Comparison of ENCODE assay signal across 8 cellular contexts in genomic region chr5:38265546-38266179, GRCh38.
DNase-seq lines count a peak whose midpoint lies in the region; ATAC-seq and TF ChIP-seq lines count a peak whose summit lies in the region.

No MANE protein-coding gene starts in this region.

- DNase-seq in ELR (ENCODE audit: low read depth) (peak; percentile 66), HS-5 (ENCODE audit: low read depth) (peak; percentile 43), RWPE1 (ENCODE audit: low spot score) (peak; percentile 53), astrocyte of the hippocampus (ENCODE audit: low read depth, low spot score) (peak; percentile 83), iPS-NIHi11 (ENCODE audit: low spot score) (peak; percentile 68)
- DNase-seq in stimulated activated CD4-positive, alpha-beta T cell treated with anti-CD3 and anti-CD28 coated beads, Interleukin-4, amount 100 ng/mL, for 1 hour: peak; percentile 21

- H3K27ac ChIP-seq in RWPE1: no peak overlapping the region

- POLR2A ChIA-PET in RWPE1 (lab: Yijun Ruan, JAX; ENCODE audit: low non-redundant PET): no interaction called here

- TF ChIP-seq CTCF in RWPE1 (conservative IDR thresholded peaks at IDR 0.05; ENCODE audit: low read depth): peak; percentile 86

- CTCF ChIA-PET in RWPE1 (lab: Yijun Ruan, JAX): interaction anchor here (0.6 to 1.8 kb wide), 21 partner anchors 12 to 544 kb away, joined by 3 to 6 read pairs (median 3); no protein-coding TSS in a partner anchor

- ATAC-seq in GM21360 (IDR thresholded peaks at IDR 0.05; ENCODE audit: unreplicated experiment): peak; percentile 66
- ATAC-seq in HG03097 (IDR thresholded peaks at IDR 0.05; ENCODE audit: low FRiP score, unreplicated experiment): no peak

Comparison
In these comparisons a context has a peak if more than half of its experiments do, and no peak if none do; other contexts are left out.
1. DNase-seq: peak in every context shown above with its lines; median percentile 83 in astrocyte of the hippocampus; 68 in iPS-NIHi11; 66 in ELR; 53 in RWPE1; 43 in HS-5; 21 in stimulated activated CD4-positive, alpha-beta T cell treated with anti-CD3 and anti-CD28 coated beads, Interleukin-4, amount 100 ng/mL, for 1 hour.